In the genomic region with DNA sequence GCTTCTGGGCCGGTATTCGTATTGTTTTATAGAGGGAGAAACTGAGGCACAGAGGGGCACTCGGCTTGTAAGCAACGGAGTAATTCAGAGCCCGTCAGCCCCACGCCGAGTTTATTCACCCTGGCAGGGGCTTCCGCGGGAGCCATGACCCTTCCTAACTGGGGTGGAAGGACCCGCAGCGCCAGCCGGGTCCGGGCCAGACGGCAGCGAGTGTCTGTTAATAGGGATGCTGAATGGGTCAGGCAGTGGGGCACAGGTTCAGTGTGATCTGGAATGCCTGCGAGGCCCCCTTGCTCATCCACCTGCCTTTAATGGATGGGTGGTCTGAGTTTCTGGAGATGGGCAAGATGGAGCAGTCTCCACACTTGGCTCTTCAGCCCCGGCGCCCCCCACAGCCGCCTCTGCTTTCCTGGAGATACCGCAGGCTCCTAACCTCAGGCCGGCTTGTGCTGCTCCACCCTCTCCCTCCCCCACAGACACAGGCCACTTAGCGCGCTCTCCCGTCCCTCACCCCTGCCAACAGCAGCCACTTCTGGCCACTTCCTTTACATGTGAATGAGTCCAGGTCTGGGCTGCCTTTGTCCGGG, we compare ENCODE assay signal across 7 cellular contexts.
DNase-seq lines count a peak whose midpoint lies in the region; ATAC-seq lines count a peak whose summit lies in the region.

No MANE protein-coding gene starts in this region.

- no peaks in the 10 kb centered on the region for H3K9me3 ChIP-seq in iPS-18c (ENCODE audit: control insufficient read depth, insufficient read depth, low read length)

- H3K9me3 Mint-ChIP-seq in activated T-cell treated with anti-CD3 and anti-CD28 coated beads, Interleukin-2, amount 50 U/mL, for 4 hours: no peaks in the 10 kb centered on the region

- H3K36me3 Mint-ChIP-seq in activated T-cell treated with anti-CD3 and anti-CD28 coated beads, Interleukin-2, amount 50 U/mL, for 4 hours (ENCODE audit: insufficient read depth): no peaks in the 10 kb centered on the region

- peak; percentile 55 for DNase-seq in MV-4-11 (lab: John Stamatoyannopoulos, UW)
- no peak for DNase-seq in activated T-cell treated with anti-CD3 and anti-CD28 coated beads, Interleukin-2, amount 50 U/mL, for 4 hours
- DNase-seq in stimulated activated naive CD8-positive, alpha-beta T cell treated with anti-CD3 and anti-CD28 coated beads, Interleukin-15, Interleukin-2, amounts not matched to agents 100 U/mL and 50 U/mL, for 24 hours: peak; percentile 77
- DNase-seq in putamen (ENCODE audit: low spot score): no peak
- no peak for DNase-seq in NCI-H1930 (lab: John Stamatoyannopoulos, UW)
- DNase-seq in Kasumi-1 (lab: John Stamatoyannopoulos, UW): no peak

- H3K4me3 ChIP-seq in iPS-18c (ENCODE audit: insufficient read depth, low read depth, low read length): peak overlapping the region; percentile 63

- peak overlapping the region; percentile 83 for H3K4me3 Mint-ChIP-seq in activated T-cell treated with anti-CD3 and anti-CD28 coated beads, Interleukin-2, amount 50 U/mL, for 4 hours

- no peak for ATAC-seq in activated T-cell treated with anti-CD3 and anti-CD28 coated beads, Interleukin-2, amount 50 U/mL, for 4 hours
- ATAC-seq in stimulated activated naive CD8-positive, alpha-beta T cell treated with anti-CD3 and anti-CD28 coated beads, Interleukin-15, Interleukin-2, amounts not matched to agents 100 U/mL and 50 U/mL, for 24 hours: peak; percentile 60

- peaks cover 58% of the 10 kb centered on the region for H3K4me1 Mint-ChIP-seq in activated T-cell treated with anti-CD3 and anti-CD28 coated beads, Interleukin-2, amount 50 U/mL, for 4 hours (ENCODE audit: low read depth)

- H3K27me3 Mint-ChIP-seq in activated T-cell treated with anti-CD3 and anti-CD28 coated beads, Interleukin-2, amount 50 U/mL, for 4 hours (ENCODE audit: low read depth): peaks cover 17% of the 10 kb centered on the region

Comparison
In these comparisons a context has a peak if more than half of its experiments do, and no peak if none do; other contexts are left out.
1. DNase-seq: peak in MV-4-11 (single experiment) and stimulated activated naive CD8-positive, alpha-beta T cell treated with anti-CD3 and anti-CD28 coated beads, Interleukin-15, Interleukin-2, amounts not matched to agents 100 U/mL and 50 U/mL, for 24 hours (single experiment); none in activated T-cell treated with anti-CD3 and anti-CD28 coated beads, Interleukin-2, amount 50 U/mL, for 4 hours (single experiment), putamen (single experiment), NCI-H1930 (0 of 2) and Kasumi-1 (0 of 2).